In genomic region chr6:6688283-6688682, GRCh38 we compare ENCODE assay signal across 10 cellular contexts.
DNase-seq lines count a peak whose midpoint lies in the region; ATAC-seq and TF ChIP-seq lines count a peak whose summit lies in the region.
"Had no signal": no experiment of that assay in that cellular context is flagged by ENCODE, and none has a peak within 500 bp of the region (broad histone marks: within the 10 kb centered on the region; RNA-seq: fewer than 3 reads in every experiment).

No MANE protein-coding gene starts in this region.

- no peaks in the 10 kb centered on the region for H3K9me3 ChIP-seq in HCT116 (ENCODE audit: control insufficient read depth in 1 of 2, insufficient read depth in 1 of 2, low read depth in 1 of 2, low read length in 2 of 2)
- H3K9me3 ChIP-seq: SJSA1 had no signal

- peak overlapping the region; percentile 69 for H3K4me3 Mint-ChIP-seq in progenitor cell of endocrine pancreas (ENCODE audit: low read depth)
- H3K4me3 Mint-ChIP-seq: central memory CD8-positive, alpha-beta T cell had no signal

- H3K27ac ChIP-seq in HCT116 (ENCODE audit: low read depth, low read length): no peak overlapping the region
- H3K27ac ChIP-seq: SJSA1 had no signal

- DNase-seq in HCT116 (ENCODE audit: low read depth, low spot score): no peak
- DNase-seq in NCI-H2196 treated with DMSO at 0.1 percent for 48 hours (lab: John Stamatoyannopoulos, UW; ENCODE audit: unreplicated experiment): peak; percentile 41
- peak; percentile 46 to 60 for DNase-seq in dermis microvascular lymphatic vessel endothelial cell (ENCODE audit: low read depth in 2 of 2)
- no peak for DNase-seq in progenitor cell of endocrine pancreas (ENCODE audit: low spot score, unreplicated experiment)
- no peak for DNase-seq in stimulated activated CD8-positive, alpha-beta memory T cell treated with anti-CD3 and anti-CD28 coated beads, Interleukin-4, amount 100 ng/mL, for 48 hours
- DNase-seq in mesenteric fat pad (ENCODE audit: low spot score): no peak
- DNase-seq: MG63 had no signal

- H4K20me1 ChIP-seq in HCT116 (ENCODE audit: insufficient read depth): no peaks in the 10 kb centered on the region

- no peak for TF ChIP-seq POLR2A in HCT116 (IDR thresholded peaks at IDR 0.05; ENCODE audit: borderline replicate concordance, extremely low read depth, insufficient read depth, insufficient read length)

- no peaks in the 10 kb centered on the region for H3K79me2 ChIP-seq in HCT116 (ENCODE audit: insufficient read depth, low read length)

- H3K9ac ChIP-seq in HCT116 (ENCODE audit: low read length): no peak overlapping the region

- H3K9me3 Mint-ChIP-seq in progenitor cell of endocrine pancreas (ENCODE audit: low read depth): no peaks in the 10 kb centered on the region
- H3K9me3 Mint-ChIP-seq: central memory CD8-positive, alpha-beta T cell had no signal

- H3K27me3 Mint-ChIP-seq in progenitor cell of endocrine pancreas: no peaks in the 10 kb centered on the region

- CTCF ChIA-PET in HCT116 (lab: Charles Lee): no interaction called here

- no peak overlapping the region for H3K4me3 ChIP-seq in HCT116 (replicated peaks in 1 of 2; ENCODE audit: low read depth in 1 of 2, low read length in 2 of 2)
- H3K4me3 ChIP-seq: MG63, SJSA1 had no signal

- H3K27ac Mint-ChIP-seq in progenitor cell of endocrine pancreas: peak overlapping the region; percentile 96

- no peaks in the 10 kb centered on the region for H3K36me3 ChIP-seq in HCT116 (ENCODE audit: control insufficient read depth in 1 of 2, insufficient read depth in 2 of 2, low read length in 2 of 2)
- H3K36me3 ChIP-seq: MG63, SJSA1 had no signal

- TF ChIP-seq CTCF in HCT116 (IDR thresholded peaks at IDR 0.05 in 2 of 3, conservative IDR thresholded peaks at IDR 0.05 in 1 of 3; ENCODE audit: borderline replicate concordance in 1 of 3, insufficient read depth in 1 of 3, low read depth in 2 of 3, low read length in 2 of 3) (no peak), progenitor cell of endocrine pancreas (IDR thresholded peaks at IDR 0.05; ENCODE audit: unreplicated experiment) (no peak)

- H3K4me1 ChIP-seq in HCT116 (ENCODE audit: control insufficient read depth in 1 of 2, insufficient read depth in 2 of 2, low read length in 2 of 2): peaks cover 0 to 19% of the 10 kb centered on the region in 2 experiments; a peak in 3 of 4 replicates

- H3K4me2 ChIP-seq in HCT116 (ENCODE audit: low read length): peak overlapping the region; percentile 84; the same call in 1 of the 2 replicates

- H3K4me1 Mint-ChIP-seq in progenitor cell of endocrine pancreas (ENCODE audit: low read depth): peaks cover 48% of the 10 kb centered on the region

- intact Hi-C loops in HCT116 (cut with micrococcal nuclease): loop anchor here (5.0 kb wide), 2 partner anchors 114 to 549 kb away; no protein-coding TSS in a partner anchor

- RAD21 ChIA-PET in HCT116 (lab: Charles Lee; ENCODE audit: low non-redundant PET in 1 of 2, low total read pairs in 2 of 2, uncharacterized antibody in 2 of 2, unreplicated experiment in 2 of 2): no interaction called here

- BruUV-seq in HCT116 (replicated peaks; lab: Mats Ljungman, UMichigan): no TSS peak

- H3K36me3 Mint-ChIP-seq in progenitor cell of endocrine pancreas (ENCODE audit: insufficient read depth): no peaks in the 10 kb centered on the region

- no peaks in the 10 kb centered on the region for H3K9me2 ChIP-seq in HCT116 (ENCODE audit: insufficient read depth)

- no peak for ATAC-seq in HCT116
- no peak for ATAC-seq in GM18858 (IDR thresholded peaks at IDR 0.05; ENCODE audit: unreplicated experiment)

- no peaks in the 10 kb centered on the region for H3K27me3 ChIP-seq in HCT116 (ENCODE audit: insufficient read depth, low read length)
- H3K27me3 ChIP-seq: SJSA1 had no signal

- POLR2A ChIA-PET in HCT116 (lab: Charles Lee): no interaction called here

- no peak for TF ChIP-seq RAD21 in HCT116 (IDR thresholded peaks at IDR 0.05; ENCODE audit: low read depth)

- H2AFZ ChIP-seq in HCT116 (ENCODE audit: low read depth, low read length, poor library complexity, severe bottlenecking): no peak overlapping the region

TF ChIP-seq in HCT116, 20 proteins besides CTCF, POLR2A, EP300 and RAD21:
- TF ChIP-seq JUND (IDR thresholded peaks at IDR 0.05): no peak
- TF ChIP-seq FOSL1 (IDR thresholded peaks at IDR 0.05; ENCODE audit: low read depth): no peak
- no peak for TF ChIP-seq ZFX (IDR thresholded peaks at IDR 0.05)
- TF ChIP-seq TCF7L2 (IDR thresholded peaks at IDR 0.05; ENCODE audit: borderline replicate concordance, extremely low read depth, insufficient read depth, insufficient read length): no peak
- TF ChIP-seq CEBPB (IDR thresholded peaks at IDR 0.05; ENCODE audit: low read depth): no peak
- TF ChIP-seq, protein P1, sequence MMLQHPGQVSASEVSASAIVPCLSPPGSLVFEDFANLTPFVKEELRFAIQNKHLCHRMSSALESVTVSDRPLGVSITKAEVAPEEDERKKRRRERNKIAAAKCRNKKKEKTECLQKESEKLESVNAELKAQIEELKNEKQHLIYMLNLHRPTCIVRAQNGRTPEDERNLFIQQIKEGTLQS (IDR thresholded peaks at IDR 0.05): no peak
- TF ChIP-seq SRF (IDR thresholded peaks at IDR 0.05; ENCODE audit: low read depth): no peak
- no peak for TF ChIP-seq EZH2 (IDR thresholded peaks at IDR 0.05)
- TF ChIP-seq SP1 (IDR thresholded peaks at IDR 0.05; ENCODE audit: low read depth): no peak
- no peak for TF ChIP-seq EGR1 (IDR thresholded peaks at IDR 0.05; ENCODE audit: low read depth)
- no peak for TF ChIP-seq YY1 (IDR thresholded peaks at IDR 0.05; ENCODE audit: extremely low read depth, insufficient replicate concordance, low read depth, low read length)
- TF ChIP-seq ZBTB33 (IDR thresholded peaks at IDR 0.05; ENCODE audit: extremely low read depth, insufficient replicate concordance, low read length): no peak
- TF ChIP-seq CBX3 (IDR thresholded peaks at IDR 0.05; ENCODE audit: low read depth): no peak
- TF ChIP-seq, protein P2, sequence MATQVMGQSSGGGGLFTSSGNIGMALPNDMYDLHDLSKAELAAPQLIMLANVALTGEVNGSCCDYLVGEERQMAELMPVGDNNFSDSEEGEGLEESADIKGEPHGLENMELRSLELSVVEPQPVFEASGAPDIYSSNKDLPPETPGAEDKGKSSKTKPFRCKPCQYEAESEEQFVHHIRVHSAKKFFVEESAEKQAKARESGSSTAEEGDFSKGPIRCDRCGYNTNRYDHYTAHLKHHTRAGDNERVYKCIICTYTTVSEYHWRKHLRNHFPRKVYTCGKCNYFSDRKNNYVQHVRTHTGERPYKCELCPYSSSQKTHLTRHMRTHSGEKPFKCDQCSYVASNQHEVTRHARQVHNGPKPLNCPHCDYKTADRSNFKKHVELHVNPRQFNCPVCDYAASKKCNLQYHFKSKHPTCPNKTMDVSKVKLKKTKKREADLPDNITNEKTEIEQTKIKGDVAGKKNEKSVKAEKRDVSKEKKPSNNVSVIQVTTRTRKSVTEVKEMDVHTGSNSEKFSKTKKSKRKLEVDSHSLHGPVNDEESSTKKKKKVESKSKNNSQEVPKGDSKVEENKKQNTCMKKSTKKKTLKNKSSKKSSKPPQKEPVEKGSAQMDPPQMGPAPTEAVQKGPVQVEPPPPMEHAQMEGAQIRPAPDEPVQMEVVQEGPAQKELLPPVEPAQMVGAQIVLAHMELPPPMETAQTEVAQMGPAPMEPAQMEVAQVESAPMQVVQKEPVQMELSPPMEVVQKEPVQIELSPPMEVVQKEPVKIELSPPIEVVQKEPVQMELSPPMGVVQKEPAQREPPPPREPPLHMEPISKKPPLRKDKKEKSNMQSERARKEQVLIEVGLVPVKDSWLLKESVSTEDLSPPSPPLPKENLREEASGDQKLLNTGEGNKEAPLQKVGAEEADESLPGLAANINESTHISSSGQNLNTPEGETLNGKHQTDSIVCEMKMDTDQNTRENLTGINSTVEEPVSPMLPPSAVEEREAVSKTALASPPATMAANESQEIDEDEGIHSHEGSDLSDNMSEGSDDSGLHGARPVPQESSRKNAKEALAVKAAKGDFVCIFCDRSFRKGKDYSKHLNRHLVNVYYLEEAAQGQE (IDR thresholded peaks at IDR 0.05; ENCODE audit: low read depth): no peak
- no peak for TF ChIP-seq POLR2AphosphoS5 (IDR thresholded peaks at IDR 0.05; ENCODE audit: low read depth, low read length)
- TF ChIP-seq SIN3A (IDR thresholded peaks at IDR 0.05; ENCODE audit: low read depth): no peak

Comparison
In these comparisons a context has a peak if more than half of its experiments do, and no peak if none do; other contexts are left out.
1. DNase-seq: peak in NCI-H2196 treated with DMSO at 0.1 percent for 48 hours (single experiment) and dermis microvascular lymphatic vessel endothelial cell (2 of 2); none in HCT116 (single experiment), progenitor cell of endocrine pancreas (single experiment), stimulated activated CD8-positive, alpha-beta memory T cell treated with anti-CD3 and anti-CD28 coated beads, Interleukin-4, amount 100 ng/mL, for 48 hours (single experiment) and mesenteric fat pad (single experiment).